15 cellular contexts compared by ENCODE assay signal in genomic region chr10:36172574-36172973, GRCh38.
DNase-seq lines count a peak whose midpoint lies in the region; ATAC-seq, FAIRE-seq and TF ChIP-seq lines count a peak whose summit lies in the region.
"Had no signal": no experiment of that assay in that cellular context is flagged by ENCODE, and none has a peak within 500 bp of the region (broad histone marks: within the 10 kb centered on the region; RNA-seq: fewer than 3 reads in every experiment).

No MANE protein-coding gene starts in this region.

- H3K4me1 Mint-ChIP-seq in mesothelial cell of epicardium: peaks cover 33% of the 10 kb centered on the region
- H3K4me1 Mint-ChIP-seq: central memory CD8-positive, alpha-beta T cell had no signal

- in situ Hi-C loops in mammary epithelial cell (cut with MboI; ENCODE audit: low sequenced_read_pairs in 2 of 2): no loop called here

- peak overlapping the region; percentile 92 for H2AFZ ChIP-seq in mammary epithelial cell (ENCODE audit: low read depth, low read length)

- H3K36me3 Mint-ChIP-seq in mesothelial cell of epicardium: no peaks in the 10 kb centered on the region

- H3K4me3 ChIP-seq in AG04449 (ENCODE audit: low read depth, low read length) (peak overlapping the region; percentile 16; the same call in 1 of the 2 replicates), mammary epithelial cell (replicated peaks in 1 of 3; ENCODE audit: insufficient read depth in 1 of 3, low read depth in 2 of 3, low read length in 3 of 3) (no peak overlapping the region), A673 (ENCODE audit: low read depth, low read length, poor library complexity, severe bottlenecking) (no peak overlapping the region)
- H3K4me3 ChIP-seq: BLaER1 treated with 17β-estradiol and CSF1 and Interleukin-3, amounts not matched to agents 10 nM and 100 nM; K562 had no signal

- H3K27ac ChIP-seq in mammary epithelial cell (ENCODE audit: insufficient read depth, low read depth, low read length): peak overlapping the region; percentile 61
- H3K27ac ChIP-seq in A673 (ENCODE audit: low read depth, low read length, poor library complexity, severe bottlenecking): no peak overlapping the region
- H3K27ac ChIP-seq: BLaER1 treated with 17β-estradiol and CSF1 and Interleukin-3, amounts not matched to agents 10 nM and 100 nM had no signal

- H3K4me3 Mint-ChIP-seq in mesothelial cell of epicardium: peak overlapping the region; percentile 2
- H3K4me3 Mint-ChIP-seq: activated T-cell treated with anti-CD3 and anti-CD28 coated beads, Interleukin-2, amount 50 U/mL, for 24 hours; central memory CD8-positive, alpha-beta T cell had no signal

- POLR2A ChIA-PET in AG04449 (lab: Yijun Ruan, JAX): interaction anchor here (1.7 kb wide), 1 partner anchor 84 kb away, joined by 5 read pairs; no protein-coding TSS in a partner anchor
- POLR2A ChIA-PET in A673 (lab: Charles Lee; ENCODE audit: low non-redundant PET): no interaction called here

- FAIRE-seq in HTR-8/SVneo (lab: Jason Lieb, UNC): no peak
- FAIRE-seq: frontal cortex, K562, TTC549 had no signal

- TF ChIP-seq CTCF in AG04449 (IDR thresholded peaks at IDR 0.05; ENCODE audit: insufficient read depth, low read length, missing control alignments): no peak
- no peak for TF ChIP-seq CTCF in mammary epithelial cell (conservative IDR thresholded peaks at IDR 0.05 in 1 of 2, IDR thresholded peaks at IDR 0.05 in 1 of 2; ENCODE audit: extremely low read depth in 1 of 2, insufficient read depth in 1 of 2, low read depth in 1 of 2, low read length in 2 of 2)
- TF ChIP-seq CTCF in mesothelial cell of epicardium (IDR thresholded peaks at IDR 0.05; ENCODE audit: unreplicated experiment): no peak
- TF ChIP-seq CTCF in A673 (conservative IDR thresholded peaks at IDR 0.05; ENCODE audit: low read depth, low read length): no peak

- H3K4me1 ChIP-seq in mammary epithelial cell (ENCODE audit: insufficient read depth, low read length) (peaks cover 27% of the 10 kb centered on the region), A673 (ENCODE audit: insufficient read depth, low read length, poor library complexity, severe bottlenecking) (no peaks in the 10 kb centered on the region)

- peak overlapping the region; percentile 87 for H3K27ac Mint-ChIP-seq in mesothelial cell of epicardium
- H3K27ac Mint-ChIP-seq: activated T-cell treated with anti-CD3 and anti-CD28 coated beads, Interleukin-2, amount 50 U/mL, for 24 hours had no signal

- H3K9ac ChIP-seq in mammary epithelial cell (ENCODE audit: insufficient read depth, low read length): peak overlapping the region; percentile 3
- H3K9ac ChIP-seq: BLaER1 treated with 17β-estradiol and CSF1 and Interleukin-3, amounts not matched to agents 10 nM and 100 nM had no signal

- dilution Hi-C loops in mammary epithelial cell (cut with HindIII; ENCODE audit: low sequenced_read_pairs): no loop called here

- intact Hi-C loops in mammary epithelial cell (cut with micrococcal nuclease): loop anchor here (5.0 to 10.0 kb wide), 2 partner anchors 62 to 530 kb away; partner anchors contain the start of gene FZD8
- intact Hi-C loops in A673 (cut with micrococcal nuclease; ENCODE audit: unreplicated experiment): no loop called here

- no peaks in the 10 kb centered on the region for H4K20me1 ChIP-seq in mammary epithelial cell (ENCODE audit: insufficient read depth, low read length)
- H4K20me1 ChIP-seq: BLaER1 treated with 17β-estradiol and CSF1 and Interleukin-3, amounts not matched to agents 10 nM and 100 nM had no signal

- 0% methylated on average over 4 of the region's 4 CpGs for WGBS in mammary epithelial cell (ENCODE audit: low coverage, missing lambda C conversion rate)

- peaks cover 7% of the 10 kb centered on the region for H3K9me3 Mint-ChIP-seq in mesothelial cell of epicardium

- H3K9me3 ChIP-seq in mammary epithelial cell (replicated peaks; ENCODE audit: insufficient read depth, low read length) (no peaks in the 10 kb centered on the region), A673 (ENCODE audit: low read depth, low read length, poor library complexity, severe bottlenecking) (no peaks in the 10 kb centered on the region)
- H3K9me3 ChIP-seq: BLaER1 treated with 17β-estradiol and CSF1 and Interleukin-3, amounts not matched to agents 10 nM and 100 nM had no signal

- DNase-seq in AG04449 (ENCODE audit: low read depth, low spot score) (peak; percentile 26), HTR-8/SVneo (ENCODE audit: insufficient read length, low spot score) (peak; percentile 26), mammary epithelial cell (peak; percentile 64), mesothelial cell of epicardium (ENCODE audit: low spot score in 2 of 2, unreplicated experiment in 2 of 2) (no peak), SIG-M5 treated with dmso at 0.1 percent for 504 hours (lab: John Stamatoyannopoulos, UW; ENCODE audit: unreplicated experiment) (no peak), A673 (ENCODE audit: low spot score) (no peak)
- no peak for DNase-seq in stimulated activated CD8-positive, alpha-beta memory T cell treated with anti-CD3 and anti-CD28 coated beads, Interleukin-4, amount 100 ng/mL, for 48 hours
- DNase-seq: activated T-cell treated with anti-CD3 and anti-CD28 coated beads, Interleukin-2, amount 50 U/mL, for 24 hours; NCI-H2171 had no signal

- H3K36me3 ChIP-seq in mammary epithelial cell (ENCODE audit: insufficient read depth, low read length) (no peaks in the 10 kb centered on the region), A673 (ENCODE audit: insufficient read depth, low read length, poor library complexity, severe bottlenecking) (no peaks in the 10 kb centered on the region)
- H3K36me3 ChIP-seq: BLaER1 treated with 17β-estradiol and CSF1 and Interleukin-3, amounts not matched to agents 10 nM and 100 nM had no signal

- no peaks in the 10 kb centered on the region for H3K27me3 ChIP-seq in mammary epithelial cell (ENCODE audit: insufficient read depth, low read length)
- no peaks in the 10 kb centered on the region for H3K27me3 ChIP-seq in A673 (replicated peaks; ENCODE audit: insufficient read depth, low read depth, low read length, poor library complexity)
- H3K27me3 ChIP-seq: BLaER1 treated with 17β-estradiol and CSF1 and Interleukin-3, amounts not matched to agents 10 nM and 100 nM had no signal

- CTCF ChIA-PET in AG04449 (lab: Yijun Ruan, JAX): interaction anchor here (1.3 kb wide), 1 partner anchor 15 kb away, joined by 3 read pairs; no protein-coding TSS in a partner anchor
- CTCF ChIA-PET in mammary epithelial cell (lab: Charles Lee; ENCODE audit: low non-redundant PET): interaction anchor here (0.6 kb wide), 1 partner anchor 215 kb away, joined by 4 read pairs; no protein-coding TSS in a partner anchor
- CTCF ChIA-PET in A673 (lab: Charles Lee): no interaction called here

- no peak for ATAC-seq in HG03108 (IDR thresholded peaks at IDR 0.05; ENCODE audit: unreplicated experiment)
- ATAC-seq: K562 had no signal

- H3K79me2 ChIP-seq in mammary epithelial cell (ENCODE audit: insufficient read depth, low read length): no peaks in the 10 kb centered on the region

- H3K27me3 Mint-ChIP-seq in mesothelial cell of epicardium (ENCODE audit: low read depth): no peaks in the 10 kb centered on the region
- H3K27me3 Mint-ChIP-seq: activated T-cell treated with anti-CD3 and anti-CD28 coated beads, Interleukin-2, amount 50 U/mL, for 24 hours; central memory CD8-positive, alpha-beta T cell had no signal

- peak overlapping the region; percentile 60 for H3K4me2 ChIP-seq in mammary epithelial cell (ENCODE audit: insufficient read depth, low read depth, low read length)
- H3K4me2 ChIP-seq: BLaER1 treated with 17β-estradiol and CSF1 and Interleukin-3, amounts not matched to agents 10 nM and 100 nM had no signal

- BruUV-seq in mammary epithelial cell (replicated peaks; lab: Mats Ljungman, UMichigan) (no TSS peak), A673 (replicated peaks; lab: Mats Ljungman, UMichigan) (no TSS peak)

Comparison
In these comparisons a context has a peak if more than half of its experiments do, and no peak if none do; other contexts are left out.
1. DNase-seq: peak in AG04449 (single experiment), HTR-8/SVneo (single experiment) and mammary epithelial cell (single experiment); none in mesothelial cell of epicardium (0 of 2), SIG-M5 treated with dmso at 0.1 percent for 504 hours (single experiment), A673 (single experiment) and stimulated activated CD8-positive, alpha-beta memory T cell treated with anti-CD3 and anti-CD28 coated beads, Interleukin-4, amount 100 ng/mL, for 48 hours (single experiment).